ENCODE assay signal across 1 cellular context in the genomic region with DNA sequence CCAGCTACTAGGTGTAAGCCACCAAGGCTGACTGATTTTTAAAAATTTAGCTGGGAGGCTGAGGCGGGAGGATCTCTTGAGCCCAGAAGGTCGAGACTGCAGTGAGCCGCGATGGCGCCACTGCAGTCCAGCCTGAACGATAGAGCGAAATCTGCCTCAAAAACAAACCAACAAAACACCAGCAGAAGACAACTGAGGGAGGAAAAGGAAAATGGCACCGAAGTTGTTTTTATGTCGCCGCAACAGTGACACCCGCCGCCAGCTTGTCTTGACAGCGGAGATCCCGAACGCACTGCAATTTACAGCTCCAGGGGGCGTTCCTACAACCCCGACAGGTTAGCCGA.
TF ChIP-seq lines count a peak whose summit lies in the region.

No MANE protein-coding gene starts in this region.

TF ChIP-seq in HEK293, 187 proteins besides CTCF, POLR2A, EP300 and RAD21 (continued from another document):
- peak; percentile 86; the same call in 1 of the 2 replicates for TF ChIP-seq ZNF280D (tag by site-specific recombination; IDR thresholded peaks at IDR 0.05)
- TF ChIP-seq ZNF366 (tag by site-specific recombination; conservative IDR thresholded peaks at IDR 0.05) = peak; percentile 41; the same call in 1 of the 2 replicates
- no peak for TF ChIP-seq ZNF416 (tag by site-specific recombination; IDR thresholded peaks at IDR 0.05)
- no peak for TF ChIP-seq GLI2 (tag by site-specific recombination; IDR thresholded peaks at IDR 0.05; ENCODE audit: borderline replicate concordance, low read depth)
- TF ChIP-seq ZEB2 (tag by site-specific recombination; IDR thresholded peaks at IDR 0.05) = no peak
- no peak for TF ChIP-seq ZBTB8A (tag by site-specific recombination; IDR thresholded peaks at IDR 0.05)
- no peak for TF ChIP-seq ZNF544 (tag by site-specific recombination; IDR thresholded peaks at IDR 0.05)
- TF ChIP-seq ZBTB6 (tag by site-specific recombination; IDR thresholded peaks at IDR 0.05) = peak; percentile 56; the same call in 1 of the 2 replicates
- TF ChIP-seq ZNF792 (tag by site-specific recombination; IDR thresholded peaks at IDR 0.05) = no peak
TF ChIP-seq in HEK293: peak in this region for 5.
